Comparison of ENCODE assay signal across 10 cellular contexts in the genomic region with DNA sequence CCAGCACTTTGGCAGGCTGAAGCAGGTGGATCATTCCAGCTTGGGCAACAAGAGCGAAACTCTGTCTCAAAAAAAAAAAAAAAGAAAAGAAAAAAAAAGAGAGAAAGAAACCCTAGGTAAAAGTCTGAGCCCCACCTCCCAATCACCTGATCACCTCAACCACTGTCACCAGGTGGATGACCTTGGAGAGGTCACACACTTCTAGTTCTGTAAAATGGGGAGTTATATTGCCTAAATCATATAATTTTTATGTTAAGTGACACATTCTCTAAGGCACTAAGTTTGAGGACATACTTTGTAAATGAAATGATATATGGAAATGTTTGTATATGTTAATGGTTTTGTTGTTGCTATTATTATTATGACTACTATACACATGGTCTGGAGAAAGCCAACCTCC. TPM values are rescaled to one million over a fixed set of nuclear protein-coding genes. Genes with fewer than 3 reads are reported as not detected.
DNase-seq lines count a peak whose midpoint lies in the region; ATAC-seq, FAIRE-seq and TF ChIP-seq lines count a peak whose summit lies in the region.
"Had no signal": no experiment of that assay in that cellular context is flagged by ENCODE, and none has a peak within 500 bp of the region (broad histone marks: within the 10 kb centered on the region; RNA-seq: fewer than 3 reads in every experiment).

No MANE protein-coding gene starts in this region.

- no peak for TF ChIP-seq POLR2A in endothelial cell of umbilical vein (IDR thresholded peaks at IDR 0.05; ENCODE audit: low read depth, low read length)

- CTCF ChIA-PET in CD4-positive, alpha-beta T cell (lab: Charles Lee), result interaction anchor here (1.4 to 5.1 kb wide), 5 partner anchors 25 to 48 kb away, joined by 3 to 32 read pairs (median 6); partner anchors contain the start of genes PA2G4 and ZC3H10
- CTCF ChIA-PET in Panc1 (lab: Charles Lee) (no interaction called here), endothelial cell of umbilical vein (lab: Charles Lee) (interaction anchor here (0.6 to 5.0 kb wide), 7 partner anchors 8 to 144 kb away, joined by 3 to 59 read pairs (median 4); partner anchors contain the start of genes PA2G4 and RNF41)

- H3K36me3 ChIP-seq in Panc1 (ENCODE audit: control insufficient read depth, insufficient read depth, low read length) (no peaks in the 10 kb centered on the region; the same call in 1 of the 2 replicates), endothelial cell of umbilical vein (ENCODE audit: control insufficient read depth in 2 of 2, extremely low read depth in 1 of 2, insufficient read depth in 2 of 2, low read length in 2 of 2) (no peaks in the 10 kb centered on the region), osteoblast (ENCODE audit: insufficient read depth, low read length) (no peaks in the 10 kb centered on the region)
- H3K36me3 ChIP-seq: esophagus muscularis mucosa had no signal

- ATAC-seq in CD4-positive, alpha-beta T cell (ENCODE audit: poor library complexity), result no peak
- ATAC-seq in Panc1 (no peak), GM18519 (IDR thresholded peaks at IDR 0.05; ENCODE audit: low FRiP score, unreplicated experiment) (no peak), left lobe of liver (no peak)

- POLR2A ChIA-PET in CD4-positive, alpha-beta T cell (lab: Charles Lee), result interaction anchor here (0.9 to 2.1 kb wide), 2 partner anchors 25 to 39 kb away, joined by 7 to 11 read pairs; partner anchors contain the start of genes PA2G4 and ZC3H10
- POLR2A ChIA-PET in Panc1 (lab: Charles Lee), result no interaction called here
- POLR2A ChIA-PET in endothelial cell of umbilical vein (lab: Charles Lee), result no interaction called here

- H3K4me3 Mint-ChIP-seq in CD4-positive, alpha-beta T cell, result peak overlapping the region; percentile 87

- no peak overlapping the region for H3K27ac Mint-ChIP-seq in CD4-positive, alpha-beta T cell

- BruUV-seq in Panc1 (replicated peaks; lab: Mats Ljungman, UMichigan) (no TSS peak), endothelial cell of umbilical vein (replicated peaks; lab: Mats Ljungman, UMichigan) (no TSS peak)

- H3K4me1 Mint-ChIP-seq in CD4-positive, alpha-beta T cell (ENCODE audit: low read depth), result peaks cover 14% of the 10 kb centered on the region

- peaks cover 6% of the 10 kb centered on the region for H3K4me1 ChIP-seq in Panc1 (ENCODE audit: control insufficient read depth, insufficient read depth, low read length)
- H3K4me1 ChIP-seq in endothelial cell of umbilical vein (ENCODE audit: control insufficient read depth, extremely low read depth, insufficient read depth, low read length), result peaks cover 8% of the 10 kb centered on the region
- peaks cover 9% of the 10 kb centered on the region for H3K4me1 ChIP-seq in osteoblast (ENCODE audit: insufficient read depth, low read length)

- no peaks in the 10 kb centered on the region for H3K79me2 ChIP-seq in endothelial cell of umbilical vein (ENCODE audit: control insufficient read depth, insufficient read depth, low read length)
- no peaks in the 10 kb centered on the region for H3K79me2 ChIP-seq in osteoblast (ENCODE audit: insufficient read depth, low read length)

- DNase-seq in CD4-positive, alpha-beta T cell, result no peak
- DNase-seq in Panc1 (ENCODE audit: low read depth, low spot score) (no peak), endothelial cell of umbilical vein (ENCODE audit: low read depth, low spot score) (no peak), osteoblast (ENCODE audit: insufficient read length, low spot score, missing footprints) (no peak), NOMO-1 treated with DMSO at 0.1 percent for 48 hours (lab: John Stamatoyannopoulos, UW; ENCODE audit: unreplicated experiment) (no peak), left lobe of liver (ENCODE audit: low spot score) (no peak)
- no peak for DNase-seq in activated CD4-positive, CD25-positive, alpha-beta regulatory T cell treated with anti-CD3 and anti-CD28 coated beads, Interleukin-2, amount 50 U/mL, for 72 hours

- in situ Hi-C loops in Panc1 (cut with HindIII; ENCODE audit: low pct_unique_long_range_greater_than_20kb, low sequenced_read_pairs), result no loop called here

- no peak overlapping the region for H3K27ac ChIP-seq in CD4-positive, alpha-beta T cell (ENCODE audit: low read depth, low read length)
- H3K27ac ChIP-seq in Panc1 (ENCODE audit: low read length) (peak overlapping the region; percentile 82), endothelial cell of umbilical vein (ENCODE audit: insufficient read depth, low read depth, low read length) (no peak overlapping the region), osteoblast (ENCODE audit: low read depth, low read length) (no peak overlapping the region)

- no peaks in the 10 kb centered on the region for H3K9me3 ChIP-seq in CD4-positive, alpha-beta T cell (ENCODE audit: control insufficient read depth, low read length)
- H3K9me3 ChIP-seq in Panc1 (ENCODE audit: control insufficient read depth, insufficient read depth, low read depth, low read length) (no peaks in the 10 kb centered on the region), endothelial cell of umbilical vein (replicated peaks; ENCODE audit: control insufficient read depth, insufficient read depth, low read length) (no peaks in the 10 kb centered on the region), osteoblast (ENCODE audit: low read depth, low read length) (no peaks in the 10 kb centered on the region)
- H3K9me3 ChIP-seq: esophagus muscularis mucosa, mucosa of descending colon had no signal

- TF ChIP-seq CTCF in CD4-positive, alpha-beta T cell (IDR thresholded peaks at IDR 0.05), result no peak
- TF ChIP-seq CTCF in Panc1 (IDR thresholded peaks at IDR 0.05) (no peak), endothelial cell of umbilical vein (IDR thresholded peaks at IDR 0.05; ENCODE audit: extremely low read depth in 1 of 2, insufficient read depth in 1 of 2, low read depth in 1 of 2, low read length in 2 of 2) (no peak), osteoblast (IDR thresholded peaks at IDR 0.05; ENCODE audit: extremely low read depth, low read depth, low read length) (no peak)

- no peak for FAIRE-seq in endothelial cell of umbilical vein (lab: Jason Lieb, UNC)

- H3K4me3 ChIP-seq in Panc1 (ENCODE audit: low read depth in 2 of 2, low read length in 2 of 2), result peak overlapping the region; percentile 58 to 84
- H3K4me3 ChIP-seq in endothelial cell of umbilical vein (replicated peaks in 1 of 3; ENCODE audit: insufficient read depth in 1 of 3, low read depth in 1 of 3, low read length in 3 of 3), result no peak overlapping the region
- no peak overlapping the region for H3K4me3 ChIP-seq in osteoblast (ENCODE audit: insufficient read depth, low read length)
- H3K4me3 ChIP-seq: mucosa of descending colon had no signal

- dilution Hi-C loops in endothelial cell of umbilical vein (cut with MboI; ENCODE audit: extremely low pct_ligation_motif_present, low sequenced_read_pairs), result no loop called here

- H3K9me3 Mint-ChIP-seq in CD4-positive, alpha-beta T cell, result no peaks in the 10 kb centered on the region

- H3K4me2 ChIP-seq in endothelial cell of umbilical vein (ENCODE audit: insufficient read depth, low read length), result peak overlapping the region; percentile 85
- peak overlapping the region; percentile 97 for H3K4me2 ChIP-seq in osteoblast (ENCODE audit: insufficient read depth, low read length)

- H3K27me3 Mint-ChIP-seq in CD4-positive, alpha-beta T cell, result peaks cover 17% of the 10 kb centered on the region

- H2AFZ ChIP-seq in endothelial cell of umbilical vein (ENCODE audit: low read depth, low read length), result peak overlapping the region; percentile 91
- peak overlapping the region; percentile 96 for H2AFZ ChIP-seq in osteoblast (ENCODE audit: low read length)

- intact Hi-C loops in CD4-positive, alpha-beta T cell (cut with DNase I, micrococcal nuclease), result no loop called here
- intact Hi-C loops in Panc1 (cut with micrococcal nuclease; ENCODE audit: unreplicated experiment), result no loop called here
- intact Hi-C loops in endothelial cell of umbilical vein (cut with micrococcal nuclease), result no loop called here

- no peak overlapping the region for H3K9ac ChIP-seq in endothelial cell of umbilical vein (replicated peaks; ENCODE audit: extremely low read depth, insufficient read depth, low read length)

- H4K20me1 ChIP-seq in endothelial cell of umbilical vein (replicated peaks; ENCODE audit: control insufficient read depth, extremely low read depth, insufficient read depth, low read length) (no peaks in the 10 kb centered on the region), osteoblast (ENCODE audit: insufficient read depth, low read length) (no peaks in the 10 kb centered on the region)

- peaks cover 13% of the 10 kb centered on the region for H3K27me3 ChIP-seq in CD4-positive, alpha-beta T cell (ENCODE audit: control insufficient read depth, insufficient read depth, low read length)
- no peaks in the 10 kb centered on the region for H3K27me3 ChIP-seq in Panc1 (ENCODE audit: control insufficient read depth, insufficient read depth, low read length)
- peaks cover 2 to 4% of the 10 kb centered on the region in 2 experiments for H3K27me3 ChIP-seq in endothelial cell of umbilical vein (ENCODE audit: control insufficient read depth in 2 of 2, insufficient read depth in 2 of 2, low read length in 2 of 2)
- H3K27me3 ChIP-seq in osteoblast (ENCODE audit: insufficient read depth, low read length), result peaks cover 21% of the 10 kb centered on the region

- H3K36me3 Mint-ChIP-seq in CD4-positive, alpha-beta T cell (ENCODE audit: low read depth), result no peaks in the 10 kb centered on the region

- no peaks in the 10 kb centered on the region for H3K9me1 ChIP-seq in endothelial cell of umbilical vein (replicated peaks; ENCODE audit: control insufficient read depth, extremely low read depth, insufficient read depth, low read length)

RNA-seq across cellular contexts. Expression of gene ERBB3, which starts 1.5 kb away (rescaled TPM):
- under 1 TPM; 0.22 to 0.47 TPM for total RNA-seq in CD4-positive, alpha-beta T cell
- total RNA-seq in Panc1 (2021; ENCODE audit: unreplicated experiment), result 0.90 TPM
- polyA plus RNA-seq in Panc1 (2012; ENCODE audit: insufficient read length), result 1.7 TPM
- total RNA-seq in endothelial cell of umbilical vein, result 0.11 TPM in 1 of 2 replicates, not detected in the other
- 0.08 and 1.5 TPM in 2 replicates for polyA plus RNA-seq in endothelial cell of umbilical vein
- polyA plus RNA-seq in endothelial cell of umbilical vein (2011; cell fraction: cytosol; rRNA removed), result 0.12 and 0.23 TPM in 2 replicates
- polyA plus RNA-seq in endothelial cell of umbilical vein (2011; cell fraction: nucleus; rRNA removed), result 0.34 TPM in 1 of 2 replicates, not detected in the other
- 0.29 TPM in 1 of 2 replicates, not detected in the other for polyA plus RNA-seq in endothelial cell of umbilical vein (2012)
- polyA minus RNA-seq in endothelial cell of umbilical vein, result 0.30 and 0.32 TPM in 2 replicates
- polyA minus RNA-seq in endothelial cell of umbilical vein (2011; cell fraction: cytosol; rRNA and poly(A)+ RNA removed), result 10.3 TPM
- polyA minus RNA-seq in endothelial cell of umbilical vein (2011; cell fraction: nucleus; rRNA and poly(A)+ RNA removed), result not detected in 2 replicates
- total RNA-seq in osteoblast, result 1.1 and 2.4 TPM in 2 replicates
- total RNA-seq in left lobe of liver, result 93.2 TPM

RNA-seq across cellular contexts. Expression of gene PA2G4, which starts 25.9 kb away (rescaled TPM):
- 10 to 100 TPM; 51.0 to 61.0 TPM for total RNA-seq in CD4-positive, alpha-beta T cell
- 175 TPM for total RNA-seq in Panc1 (2021; ENCODE audit: unreplicated experiment)
- 159 TPM for polyA plus RNA-seq in Panc1 (2012; ENCODE audit: insufficient read length)
- 170 and 188 TPM in 2 replicates for total RNA-seq in endothelial cell of umbilical vein
- 94.2 and 121 TPM in 2 replicates for polyA plus RNA-seq in endothelial cell of umbilical vein
- polyA plus RNA-seq in endothelial cell of umbilical vein (2011; cell fraction: cytosol; rRNA removed), result 223 and 250 TPM in 2 replicates
- polyA plus RNA-seq in endothelial cell of umbilical vein (2011; cell fraction: nucleus; rRNA removed), result 154 and 214 TPM in 2 replicates
- 200 and 296 TPM in 2 replicates for polyA plus RNA-seq in endothelial cell of umbilical vein (2012)
- polyA minus RNA-seq in endothelial cell of umbilical vein, result 85.5 and 96.0 TPM in 2 replicates
- polyA minus RNA-seq in endothelial cell of umbilical vein (2011; cell fraction: cytosol; rRNA and poly(A)+ RNA removed), result 177 TPM
- polyA minus RNA-seq in endothelial cell of umbilical vein (2011; cell fraction: nucleus; rRNA and poly(A)+ RNA removed), result 41.8 and 42.7 TPM in 2 replicates
- total RNA-seq in osteoblast, result 99.0 and 115 TPM in 2 replicates
- 32.3 TPM for total RNA-seq in left lobe of liver

RNA-seq across cellular contexts. Expression of gene RPS26, which starts 36.7 kb away (rescaled TPM):
- 100 to 1,000 TPM; 118 to 126 TPM for total RNA-seq in CD4-positive, alpha-beta T cell
- total RNA-seq in Panc1 (2021; ENCODE audit: unreplicated experiment), result 46.4 TPM
- polyA plus RNA-seq in Panc1 (2012; ENCODE audit: insufficient read length), result 199 TPM
- 57.3 and 66.7 TPM in 2 replicates for total RNA-seq in endothelial cell of umbilical vein
- polyA plus RNA-seq in endothelial cell of umbilical vein, result 1,837 and 1,847 TPM in 2 replicates
- 1,751 and 2,627 TPM in 2 replicates for polyA plus RNA-seq in endothelial cell of umbilical vein (2011; cell fraction: cytosol; rRNA removed)
- polyA plus RNA-seq in endothelial cell of umbilical vein (2011; cell fraction: nucleus; rRNA removed), result 390 and 594 TPM in 2 replicates
- 778 and 788 TPM in 2 replicates for polyA plus RNA-seq in endothelial cell of umbilical vein (2012)
- polyA minus RNA-seq in endothelial cell of umbilical vein, result 297 and 333 TPM in 2 replicates
- 228 TPM for polyA minus RNA-seq in endothelial cell of umbilical vein (2011; cell fraction: cytosol; rRNA and poly(A)+ RNA removed)
- 44.1 and 51.9 TPM in 2 replicates for polyA minus RNA-seq in endothelial cell of umbilical vein (2011; cell fraction: nucleus; rRNA and poly(A)+ RNA removed)
- 162 and 459 TPM in 2 replicates for total RNA-seq in osteoblast
- 31.2 TPM for total RNA-seq in left lobe of liver

RNA-seq across cellular contexts. Expression of gene RPL41, which starts 38.0 kb away (rescaled TPM):
- total RNA-seq in CD4-positive, alpha-beta T cell, result 1,000 to 10,000 TPM; 5,865 to 5,989 TPM
- total RNA-seq in Panc1 (2021; ENCODE audit: unreplicated experiment) (2,264 TPM), endothelial cell of umbilical vein (3,212 and 3,428 TPM in 2 replicates), osteoblast (1,930 and 2,844 TPM in 2 replicates), left lobe of liver (1,359 TPM)
- polyA plus RNA-seq in Panc1 (2012; ENCODE audit: insufficient read length), result 5,429 TPM
- polyA plus RNA-seq in endothelial cell of umbilical vein, result 9,033 and 9,990 TPM in 2 replicates
- polyA plus RNA-seq in endothelial cell of umbilical vein (2011; cell fraction: cytosol; rRNA removed), result 14,118 and 16,245 TPM in 2 replicates
- polyA plus RNA-seq in endothelial cell of umbilical vein (2011; cell fraction: nucleus; rRNA removed), result 3,801 and 4,276 TPM in 2 replicates
- 9,351 and 9,763 TPM in 2 replicates for polyA plus RNA-seq in endothelial cell of umbilical vein (2012)
- 1,710 and 2,069 TPM in 2 replicates for polyA minus RNA-seq in endothelial cell of umbilical vein
- polyA minus RNA-seq in endothelial cell of umbilical vein (2011; cell fraction: cytosol; rRNA and poly(A)+ RNA removed), result 1,085 TPM
- polyA minus RNA-seq in endothelial cell of umbilical vein (2011; cell fraction: nucleus; rRNA and poly(A)+ RNA removed), result 238 and 301 TPM in 2 replicates

RNA-seq across cellular contexts. Expression of gene ZC3H10, which starts 39.6 kb away (rescaled TPM):
- total RNA-seq in CD4-positive, alpha-beta T cell, result 1 to 10 TPM; 6.3 to 8.9 TPM
- total RNA-seq in Panc1 (2021; ENCODE audit: unreplicated experiment) (6.0 TPM), endothelial cell of umbilical vein (8.7 and 10.1 TPM in 2 replicates), osteoblast (9.0 and 10.6 TPM in 2 replicates), left lobe of liver (4.6 TPM)
- 5.0 TPM for polyA plus RNA-seq in Panc1 (2012; ENCODE audit: insufficient read length)
- 2.6 and 3.0 TPM in 2 replicates for polyA plus RNA-seq in endothelial cell of umbilical vein
- polyA plus RNA-seq in endothelial cell of umbilical vein (2011; cell fraction: cytosol; rRNA removed), result 1.3 and 1.5 TPM in 2 replicates
- polyA plus RNA-seq in endothelial cell of umbilical vein (2011; cell fraction: nucleus; rRNA removed), result 5.0 and 6.5 TPM in 2 replicates
- 3.1 and 3.8 TPM in 2 replicates for polyA plus RNA-seq in endothelial cell of umbilical vein (2012)
- polyA minus RNA-seq in endothelial cell of umbilical vein, result 12.2 and 15.4 TPM in 2 replicates
- 3.3 TPM for polyA minus RNA-seq in endothelial cell of umbilical vein (2011; cell fraction: cytosol; rRNA and poly(A)+ RNA removed)
- polyA minus RNA-seq in endothelial cell of umbilical vein (2011; cell fraction: nucleus; rRNA and poly(A)+ RNA removed), result 13.9 and 21.3 TPM in 2 replicates

Comparison
In these comparisons a context has a peak if more than half of its experiments do, and no peak if none do; other contexts are left out.
1. H3K4me3 ChIP-seq: peak in Panc1 (2 of 2); none in endothelial cell of umbilical vein (0 of 3) and osteoblast (single experiment).
2. RNA of gene ERBB3, which starts 1.5 kb away (total RNA-seq): 93.2 TPM in left lobe of liver (single experiment); 1.1 to 2.4 TPM in osteoblast, 0.90 TPM in Panc1 (single experiment), 0.22 to 0.47 TPM in CD4-positive, alpha-beta T cell and 0.11 TPM in endothelial cell of umbilical vein; every median in the first group is over 10 times any median in the second.